Comparison of ENCODE assay signal across 1 cellular context in the genomic region with DNA sequence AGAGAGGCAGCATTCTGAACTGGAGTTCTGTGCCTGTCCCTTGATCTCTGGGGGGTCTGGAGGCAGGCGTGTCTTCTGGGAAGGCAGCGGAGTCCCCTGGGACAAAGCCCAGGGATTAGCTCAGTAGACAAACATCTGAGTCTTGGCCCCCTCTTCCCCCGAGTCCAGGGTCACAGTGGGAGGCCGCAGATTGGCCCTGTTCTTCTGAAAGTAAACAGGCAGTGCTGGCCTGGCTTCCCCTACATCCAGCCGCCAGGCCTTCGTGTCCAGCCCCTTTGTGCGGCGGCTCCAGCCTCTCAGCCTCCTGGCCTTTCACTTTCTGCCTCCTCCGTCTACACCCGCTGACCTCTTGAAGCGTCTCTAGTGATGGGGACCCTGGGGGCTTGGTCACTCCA.
TF ChIP-seq lines count a peak whose summit lies in the region.

No MANE protein-coding gene starts in this region.

TF ChIP-seq in HepG2, 621 proteins besides CTCF, POLR2A, EP300 and RAD21 (continues in another document):
- TF ChIP-seq ZNF891 (CRISPR knock-in tag; IDR thresholded peaks at IDR 0.05) (no peak), THYN1 (CRISPR knock-in tag; IDR thresholded peaks at IDR 0.05; ENCODE audit: borderline replicate concordance, low read depth) (no peak), NFE2L1 (CRISPR knock-in tag; IDR thresholded peaks at IDR 0.05; ENCODE audit: borderline replicate concordance) (no peak), ZSCAN31 (CRISPR knock-in tag; IDR thresholded peaks at IDR 0.05; ENCODE audit: low read depth) (no peak), DMAP1 (CRISPR knock-in tag; IDR thresholded peaks at IDR 0.05) (no peak), MIER2 (CRISPR knock-in tag; IDR thresholded peaks at IDR 0.05) (no peak), SOX6 (IDR thresholded peaks at IDR 0.05) (no peak), SOX6 (CRISPR knock-in tag; IDR thresholded peaks at IDR 0.05) (peak; percentile 94), ZNF558 (CRISPR knock-in tag; IDR thresholded peaks at IDR 0.05; ENCODE audit: borderline replicate concordance) (no peak), ZNF292 (CRISPR knock-in tag; IDR thresholded peaks at IDR 0.05; ENCODE audit: borderline replicate concordance, low read depth) (0 out of 2 replicates have a peak, but pooled peaks have one; percentile 39), ZEB1 (IDR thresholded peaks at IDR 0.05; ENCODE audit: insufficient replicate concordance, low read depth) (no peak), HNF1A (IDR thresholded peaks at IDR 0.05; ENCODE audit: low read depth) (peak; percentile 65), HNF1A (CRISPR knock-in tag; IDR thresholded peaks at IDR 0.05; ENCODE audit: borderline replicate concordance) (peak; percentile 73; the same call in 1 of the 2 replicates), AGO2 (optimal IDR thresholded peaks at IDR 0.05; ENCODE audit: low read depth, low read length) (no peak), TIGD3 (CRISPR knock-in tag; IDR thresholded peaks at IDR 0.05; ENCODE audit: borderline replicate concordance) (no peak), TSC22D2 (CRISPR knock-in tag; IDR thresholded peaks at IDR 0.05; ENCODE audit: borderline replicate concordance) (no peak), ZSCAN22 (CRISPR knock-in tag; IDR thresholded peaks at IDR 0.05) (no peak), ZNF350 (CRISPR knock-in tag; IDR thresholded peaks at IDR 0.05; ENCODE audit: borderline replicate concordance, low read depth) (peak; percentile 79; the same call in 1 of the 2 replicates), ONECUT2 (CRISPR knock-in tag; IDR thresholded peaks at IDR 0.05) (no peak), CBFB (CRISPR knock-in tag; IDR thresholded peaks at IDR 0.05) (0 out of 2 replicates have a peak, but pooled peaks have one; percentile 26), ATAD3A (CRISPR knock-in tag; IDR thresholded peaks at IDR 0.05) (no peak), ETV6 (CRISPR knock-in tag; conservative IDR thresholded peaks at IDR 0.05) (no peak), ZNF576 (CRISPR knock-in tag; IDR thresholded peaks at IDR 0.05) (no peak), PHF20 (CRISPR knock-in tag; IDR thresholded peaks at IDR 0.05) (no peak), ZNF678 (CRISPR knock-in tag; IDR thresholded peaks at IDR 0.05) (no peak), ZNF598 (CRISPR knock-in tag; IDR thresholded peaks at IDR 0.05; ENCODE audit: borderline replicate concordance) (no peak), ZBTB8A (CRISPR knock-in tag; IDR thresholded peaks at IDR 0.05; ENCODE audit: borderline replicate concordance, low read depth) (no peak), ZNF362 (CRISPR knock-in tag; IDR thresholded peaks at IDR 0.05; ENCODE audit: borderline replicate concordance) (peak; percentile 51; the same call in 1 of the 2 replicates), ZNF556 (CRISPR knock-in tag; IDR thresholded peaks at IDR 0.05; ENCODE audit: borderline replicate concordance) (no peak), ZSCAN9 (CRISPR knock-in tag; IDR thresholded peaks at IDR 0.05; ENCODE audit: borderline replicate concordance) (no peak; the same call in 1 of the 2 replicates), SRSF4 (IDR thresholded peaks at IDR 0.05; ENCODE audit: low read depth, low read length, poor library complexity, severe bottlenecking) (no peak), NFRKB (IDR thresholded peaks at IDR 0.05) (no peak), SAP130 (CRISPR knock-in tag; IDR thresholded peaks at IDR 0.05; ENCODE audit: low read depth) (peak; percentile 64), KAT2B (IDR thresholded peaks at IDR 0.05; ENCODE audit: borderline replicate concordance, low read depth, low read length) (no peak), KDM6A (CRISPR knock-in tag; IDR thresholded peaks at IDR 0.05; ENCODE audit: low read depth) (peak; percentile 79; the same call in 1 of the 2 replicates)
- TF ChIP-seq, protein P1, sequence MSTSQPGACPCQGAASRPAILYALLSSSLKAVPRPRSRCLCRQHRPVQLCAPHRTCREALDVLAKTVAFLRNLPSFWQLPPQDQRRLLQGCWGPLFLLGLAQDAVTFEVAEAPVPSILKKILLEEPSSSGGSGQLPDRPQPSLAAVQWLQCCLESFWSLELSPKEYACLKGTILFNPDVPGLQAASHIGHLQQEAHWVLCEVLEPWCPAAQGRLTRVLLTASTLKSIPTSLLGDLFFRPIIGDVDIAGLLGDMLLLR (CRISPR knock-in tag; IDR thresholded peaks at IDR 0.05), result no peak
- TF ChIP-seq, protein P2, sequence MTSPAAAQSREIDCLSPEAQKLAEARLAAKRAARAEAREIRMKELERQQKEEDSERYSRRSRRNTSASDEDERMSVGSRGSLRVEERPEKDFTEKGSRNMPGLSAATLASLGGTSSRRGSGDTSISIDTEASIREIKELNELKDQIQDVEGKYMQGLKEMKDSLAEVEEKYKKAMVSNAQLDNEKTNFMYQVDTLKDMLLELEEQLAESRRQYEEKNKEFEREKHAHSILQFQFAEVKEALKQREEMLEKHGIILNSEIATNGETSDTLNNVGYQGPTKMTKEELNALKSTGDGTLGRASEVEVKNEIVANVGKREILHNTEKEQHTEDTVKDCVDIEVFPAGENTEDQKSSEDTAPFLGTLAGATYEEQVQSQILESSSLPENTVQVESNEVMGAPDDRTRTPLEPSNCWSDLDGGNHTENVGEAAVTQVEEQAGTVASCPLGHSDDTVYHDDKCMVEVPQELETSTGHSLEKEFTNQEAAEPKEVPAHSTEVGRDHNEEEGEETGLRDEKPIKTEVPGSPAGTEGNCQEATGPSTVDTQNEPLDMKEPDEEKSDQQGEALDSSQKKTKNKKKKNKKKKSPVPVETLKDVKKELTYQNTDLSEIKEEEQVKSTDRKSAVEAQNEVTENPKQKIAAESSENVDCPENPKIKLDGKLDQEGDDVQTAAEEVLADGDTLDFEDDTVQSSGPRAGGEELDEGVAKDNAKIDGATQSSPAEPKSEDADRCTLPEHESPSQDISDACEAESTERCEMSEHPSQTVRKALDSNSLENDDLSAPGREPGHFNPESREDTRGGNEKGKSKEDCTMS (CRISPR knock-in tag; conservative IDR thresholded peaks at IDR 0.05), result no peak
- TF ChIP-seq, protein P3, sequence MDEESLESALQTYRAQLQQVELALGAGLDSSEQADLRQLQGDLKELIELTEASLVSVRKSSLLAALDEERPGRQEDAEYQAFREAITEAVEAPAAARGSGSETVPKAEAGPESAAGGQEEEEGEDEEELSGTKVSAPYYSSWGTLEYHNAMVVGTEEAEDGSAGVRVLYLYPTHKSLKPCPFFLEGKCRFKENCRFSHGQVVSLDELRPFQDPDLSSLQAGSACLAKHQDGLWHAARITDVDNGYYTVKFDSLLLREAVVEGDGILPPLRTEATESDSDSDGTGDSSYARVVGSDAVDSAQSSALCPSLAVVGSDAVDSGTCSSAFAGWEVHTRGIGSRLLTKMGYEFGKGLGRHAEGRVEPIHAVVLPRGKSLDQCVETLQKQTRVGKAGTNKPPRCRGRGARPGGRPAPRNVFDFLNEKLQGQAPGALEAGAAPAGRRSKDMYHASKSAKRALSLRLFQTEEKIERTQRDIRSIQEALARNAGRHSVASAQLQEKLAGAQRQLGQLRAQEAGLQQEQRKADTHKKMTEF (CRISPR knock-in tag; IDR thresholded peaks at IDR 0.05), result peak; percentile 69; the same call in 1 of the 2 replicates
- TF ChIP-seq, protein P4, sequence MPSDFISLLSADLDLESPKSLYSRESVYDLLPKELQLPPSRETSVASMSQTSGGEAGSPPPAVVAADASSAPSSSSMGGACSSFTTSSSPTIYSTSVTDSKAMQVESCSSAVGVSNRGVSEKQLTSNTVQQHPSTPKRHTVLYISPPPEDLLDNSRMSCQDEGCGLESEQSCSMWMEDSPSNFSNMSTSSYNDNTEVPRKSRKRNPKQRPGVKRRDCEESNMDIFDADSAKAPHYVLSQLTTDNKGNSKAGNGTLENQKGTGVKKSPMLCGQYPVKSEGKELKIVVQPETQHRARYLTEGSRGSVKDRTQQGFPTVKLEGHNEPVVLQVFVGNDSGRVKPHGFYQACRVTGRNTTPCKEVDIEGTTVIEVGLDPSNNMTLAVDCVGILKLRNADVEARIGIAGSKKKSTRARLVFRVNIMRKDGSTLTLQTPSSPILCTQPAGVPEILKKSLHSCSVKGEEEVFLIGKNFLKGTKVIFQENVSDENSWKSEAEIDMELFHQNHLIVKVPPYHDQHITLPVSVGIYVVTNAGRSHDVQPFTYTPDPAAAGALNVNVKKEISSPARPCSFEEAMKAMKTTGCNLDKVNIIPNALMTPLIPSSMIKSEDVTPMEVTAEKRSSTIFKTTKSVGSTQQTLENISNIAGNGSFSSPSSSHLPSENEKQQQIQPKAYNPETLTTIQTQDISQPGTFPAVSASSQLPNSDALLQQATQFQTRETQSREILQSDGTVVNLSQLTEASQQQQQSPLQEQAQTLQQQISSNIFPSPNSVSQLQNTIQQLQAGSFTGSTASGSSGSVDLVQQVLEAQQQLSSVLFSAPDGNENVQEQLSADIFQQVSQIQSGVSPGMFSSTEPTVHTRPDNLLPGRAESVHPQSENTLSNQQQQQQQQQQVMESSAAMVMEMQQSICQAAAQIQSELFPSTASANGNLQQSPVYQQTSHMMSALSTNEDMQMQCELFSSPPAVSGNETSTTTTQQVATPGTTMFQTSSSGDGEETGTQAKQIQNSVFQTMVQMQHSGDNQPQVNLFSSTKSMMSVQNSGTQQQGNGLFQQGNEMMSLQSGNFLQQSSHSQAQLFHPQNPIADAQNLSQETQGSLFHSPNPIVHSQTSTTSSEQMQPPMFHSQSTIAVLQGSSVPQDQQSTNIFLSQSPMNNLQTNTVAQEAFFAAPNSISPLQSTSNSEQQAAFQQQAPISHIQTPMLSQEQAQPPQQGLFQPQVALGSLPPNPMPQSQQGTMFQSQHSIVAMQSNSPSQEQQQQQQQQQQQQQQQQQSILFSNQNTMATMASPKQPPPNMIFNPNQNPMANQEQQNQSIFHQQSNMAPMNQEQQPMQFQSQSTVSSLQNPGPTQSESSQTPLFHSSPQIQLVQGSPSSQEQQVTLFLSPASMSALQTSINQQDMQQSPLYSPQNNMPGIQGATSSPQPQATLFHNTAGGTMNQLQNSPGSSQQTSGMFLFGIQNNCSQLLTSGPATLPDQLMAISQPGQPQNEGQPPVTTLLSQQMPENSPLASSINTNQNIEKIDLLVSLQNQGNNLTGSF (CRISPR knock-in tag; IDR thresholded peaks at IDR 0.05), result no peak
- TF ChIP-seq, protein P5, sequence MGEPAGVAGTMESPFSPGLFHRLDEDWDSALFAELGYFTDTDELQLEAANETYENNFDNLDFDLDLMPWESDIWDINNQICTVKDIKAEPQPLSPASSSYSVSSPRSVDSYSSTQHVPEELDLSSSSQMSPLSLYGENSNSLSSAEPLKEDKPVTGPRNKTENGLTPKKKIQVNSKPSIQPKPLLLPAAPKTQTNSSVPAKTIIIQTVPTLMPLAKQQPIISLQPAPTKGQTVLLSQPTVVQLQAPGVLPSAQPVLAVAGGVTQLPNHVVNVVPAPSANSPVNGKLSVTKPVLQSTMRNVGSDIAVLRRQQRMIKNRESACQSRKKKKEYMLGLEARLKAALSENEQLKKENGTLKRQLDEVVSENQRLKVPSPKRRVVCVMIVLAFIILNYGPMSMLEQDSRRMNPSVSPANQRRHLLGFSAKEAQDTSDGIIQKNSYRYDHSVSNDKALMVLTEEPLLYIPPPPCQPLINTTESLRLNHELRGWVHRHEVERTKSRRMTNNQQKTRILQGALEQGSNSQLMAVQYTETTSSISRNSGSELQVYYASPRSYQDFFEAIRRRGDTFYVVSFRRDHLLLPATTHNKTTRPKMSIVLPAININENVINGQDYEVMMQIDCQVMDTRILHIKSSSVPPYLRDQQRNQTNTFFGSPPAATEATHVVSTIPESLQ (CRISPR knock-in tag; conservative IDR thresholded peaks at IDR 0.05), result no peak
